8 cellular contexts compared by ENCODE assay signal in the genomic region with DNA sequence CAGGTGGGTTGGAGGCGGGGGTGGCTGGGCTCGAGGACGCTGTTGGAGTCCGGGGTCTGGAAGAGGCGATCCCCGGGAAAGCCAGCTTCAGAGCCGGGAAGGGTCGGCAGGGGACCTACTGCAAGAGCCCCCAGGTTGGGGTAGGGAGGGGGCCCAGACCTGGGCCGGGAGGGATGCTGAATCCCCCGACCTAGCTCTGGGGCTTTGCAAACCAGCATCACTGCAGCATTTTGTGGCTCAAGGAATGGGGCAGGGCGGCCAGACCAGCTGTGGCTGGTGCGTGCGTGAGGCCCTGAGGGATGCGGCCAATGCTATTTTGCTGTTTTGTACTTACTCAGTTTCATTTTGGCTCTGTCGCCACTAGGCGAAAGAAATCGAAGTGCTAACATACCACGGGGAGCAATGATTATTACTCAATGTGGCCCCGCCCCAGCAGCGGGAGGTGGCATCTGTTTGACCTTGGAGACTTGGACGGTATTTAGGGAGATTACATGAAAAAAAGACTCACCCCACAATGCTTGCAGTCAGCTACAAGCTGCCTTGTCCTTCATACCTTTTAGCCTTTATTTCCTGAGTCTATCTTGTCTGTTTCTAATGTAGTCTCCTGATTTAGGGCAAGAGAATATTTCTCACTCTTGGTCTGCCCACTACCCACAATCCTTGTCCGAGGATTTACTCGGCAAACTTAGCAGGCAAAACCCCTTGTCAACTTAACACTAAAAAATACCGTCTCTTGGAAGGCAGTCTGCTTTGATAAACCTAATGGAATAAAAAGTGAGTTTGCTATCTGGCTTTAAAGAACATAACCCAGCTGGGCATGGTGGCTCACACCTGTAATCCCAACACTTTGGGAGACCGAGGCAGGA. TPM values are rescaled to one million over a fixed set of nuclear protein-coding genes. Genes with fewer than 3 reads are reported as not detected.
A peak's percentile ranks its signal among the peaks of the same experiment; 100 is the strongest.
DNase-seq lines count a peak whose midpoint lies in the region; ATAC-seq, FAIRE-seq and TF ChIP-seq lines count a peak whose summit lies in the region.

No MANE protein-coding gene starts in this region.

- peaks cover 36% of the 10 kb centered on the region for H3F3A ChIP-seq in DOHH2 (ENCODE audit: control insufficient read depth, insufficient read depth)
- H3F3A ChIP-seq in neural progenitor cell (ENCODE audit: low read depth) = peaks cover 63% of the 10 kb centered on the region

- H3K27me3 ChIP-seq in DOHH2 (ENCODE audit: control insufficient read depth, low read length) = no peaks in the 10 kb centered on the region
- H3K27me3 ChIP-seq in HUES6 (ENCODE audit: control insufficient read depth, insufficient read depth, low read length) = no peaks in the 10 kb centered on the region
- H3K27me3 ChIP-seq in neural progenitor cell = no peaks in the 10 kb centered on the region
- no peaks in the 10 kb centered on the region for H3K27me3 ChIP-seq in tibial artery

- ATAC-seq in GM21526 (IDR thresholded peaks at IDR 0.05; ENCODE audit: low FRiP score, unreplicated experiment) = peak; percentile 41

- H3K27ac ChIP-seq in DOHH2 (ENCODE audit: low read depth, low read length) (peak overlapping the region; percentile 12; the same call in 1 of the 2 replicates), HUES6 (ENCODE audit: low read depth, low read length) (peak overlapping the region; percentile 74), neural progenitor cell (peak overlapping the region; percentile 90), tibial artery (peak overlapping the region; percentile 94 to 97)

- peak overlapping the region; percentile 77 for H3K4me3 ChIP-seq in DOHH2 (ENCODE audit: low read length)
- H3K4me3 ChIP-seq in HUES6 (ENCODE audit: low read depth, low read length) = peak overlapping the region; percentile 79
- H3K4me3 ChIP-seq in neural progenitor cell = peak overlapping the region; percentile 56
- peak overlapping the region; percentile 87 to 95 for H3K4me3 ChIP-seq in tibial artery

- peak overlapping the region; percentile 44 for H2AFZ ChIP-seq in neural progenitor cell (replicated peaks)

- peak overlapping the region; percentile 77 for H3K9ac ChIP-seq in HUES6 (ENCODE audit: low read length)
- peak overlapping the region; percentile 51 for H3K9ac ChIP-seq in neural progenitor cell

- H3K4me1 Mint-ChIP-seq in activated T-helper 2 cell treated with anti-CD3 and anti-CD28 coated beads, Interferon-gamma antibody, Interleukin-2, Interleukin-4, amounts not matched to agents 10 μg/mL and 5 μg/mL and 100 μg/mL, durations not matched to agents 14 hours and 24 hours and 36 hours (ENCODE audit: low read depth) = peaks cover 34% of the 10 kb centered on the region
- peaks cover 20% of the 10 kb centered on the region for H3K4me1 Mint-ChIP-seq in neural progenitor cell

- H3K36me3 ChIP-seq in DOHH2 (ENCODE audit: control insufficient read depth, low read length) = no peaks in the 10 kb centered on the region
- H3K36me3 ChIP-seq in HUES6 (ENCODE audit: control insufficient read depth, insufficient read depth, low read length) = peaks cover 8% of the 10 kb centered on the region
- H3K36me3 ChIP-seq in neural progenitor cell = no peaks in the 10 kb centered on the region
- H3K36me3 ChIP-seq in tibial artery = no peaks in the 10 kb centered on the region

- no peak for TF ChIP-seq CTCF in DOHH2 (IDR thresholded peaks at IDR 0.05; ENCODE audit: low read depth, low read length, poor library complexity, severe bottlenecking)
- peak; percentile 26 for TF ChIP-seq CTCF in neural progenitor cell (IDR thresholded peaks at IDR 0.05)
- peak; percentile 34 to 46 for TF ChIP-seq CTCF in tibial artery (IDR thresholded peaks at IDR 0.05)

- H3K9me3 Mint-ChIP-seq in activated T-helper 2 cell treated with anti-CD3 and anti-CD28 coated beads, Interferon-gamma antibody, Interleukin-2, Interleukin-4, amounts not matched to agents 10 μg/mL and 5 μg/mL and 100 μg/mL, durations not matched to agents 14 hours and 24 hours and 36 hours = no peaks in the 10 kb centered on the region
- no peaks in the 10 kb centered on the region for H3K9me3 Mint-ChIP-seq in neural progenitor cell

- H3K27ac Mint-ChIP-seq in activated T-helper 2 cell treated with anti-CD3 and anti-CD28 coated beads, Interferon-gamma antibody, Interleukin-2, Interleukin-4, amounts not matched to agents 10 μg/mL and 5 μg/mL and 100 μg/mL, durations not matched to agents 14 hours and 24 hours and 36 hours = peak overlapping the region; percentile 99
- H3K27ac Mint-ChIP-seq in neural progenitor cell = peak overlapping the region; percentile 51

- H3K4me1 ChIP-seq in DOHH2 (ENCODE audit: control insufficient read depth, low read length) (peaks cover 33% of the 10 kb centered on the region), HUES6 (ENCODE audit: control insufficient read depth, insufficient read depth, low read length) (peaks cover 14% of the 10 kb centered on the region), neural progenitor cell (peaks cover 15% of the 10 kb centered on the region), tibial artery (peaks cover 0 to 50% (median 30%) of the 10 kb centered on the region in 4 donors)

- H3K4me2 ChIP-seq in DOHH2 (ENCODE audit: low read length) = peak overlapping the region; percentile 90
- H3K4me2 ChIP-seq in neural progenitor cell = peak overlapping the region; percentile 77

- H3K79me2 ChIP-seq in DOHH2 (ENCODE audit: control insufficient read depth, low read length) = no peaks in the 10 kb centered on the region
- H3K79me2 ChIP-seq in neural progenitor cell (ENCODE audit: low read depth) = peaks cover 14% of the 10 kb centered on the region

- H4K20me1 ChIP-seq in DOHH2 (ENCODE audit: control insufficient read depth, insufficient read depth, low read depth, low read length) = no peaks in the 10 kb centered on the region
- peaks cover 16% of the 10 kb centered on the region for H4K20me1 ChIP-seq in neural progenitor cell (ENCODE audit: low read depth)

- H3K27me3 Mint-ChIP-seq in activated T-helper 2 cell treated with anti-CD3 and anti-CD28 coated beads, Interferon-gamma antibody, Interleukin-2, Interleukin-4, amounts not matched to agents 10 μg/mL and 5 μg/mL and 100 μg/mL, durations not matched to agents 14 hours and 24 hours and 36 hours (ENCODE audit: low read depth) = no peaks in the 10 kb centered on the region
- peaks cover 11% of the 10 kb centered on the region for H3K27me3 Mint-ChIP-seq in neural progenitor cell (ENCODE audit: insufficient read depth, low read depth)

- H3K4me3 Mint-ChIP-seq in activated T-helper 2 cell treated with anti-CD3 and anti-CD28 coated beads, Interferon-gamma antibody, Interleukin-2, Interleukin-4, amounts not matched to agents 10 μg/mL and 5 μg/mL and 100 μg/mL, durations not matched to agents 14 hours and 24 hours and 36 hours (ENCODE audit: low read depth) = peak overlapping the region; percentile 86
- H3K4me3 Mint-ChIP-seq in neural progenitor cell = peak overlapping the region; percentile 90

- H3K36me3 Mint-ChIP-seq in activated T-helper 2 cell treated with anti-CD3 and anti-CD28 coated beads, Interferon-gamma antibody, Interleukin-2, Interleukin-4, amounts not matched to agents 10 μg/mL and 5 μg/mL and 100 μg/mL, durations not matched to agents 14 hours and 24 hours and 36 hours (ENCODE audit: low read depth) = peaks cover 16% of the 10 kb centered on the region
- H3K36me3 Mint-ChIP-seq in neural progenitor cell = peaks cover 7% of the 10 kb centered on the region

- FAIRE-seq in RCC 7860 (lab: Jason Lieb, UNC) = peak; percentile 16

- no peaks in the 10 kb centered on the region for H3K9me2 ChIP-seq in DOHH2 (replicated peaks; ENCODE audit: control insufficient read depth, low read length)

- H3K9me3 ChIP-seq in DOHH2 (ENCODE audit: control insufficient read depth, insufficient read depth, low read length) (no peaks in the 10 kb centered on the region), HUES6 (ENCODE audit: control insufficient read depth, insufficient read depth, low read depth, low read length) (no peaks in the 10 kb centered on the region), neural progenitor cell (ENCODE audit: low read depth) (no peaks in the 10 kb centered on the region), tibial artery (no peaks in the 10 kb centered on the region)

- intact Hi-C loops in activated T-helper 2 cell treated with anti-CD3 and anti-CD28 coated beads, Interferon-gamma antibody, Interleukin-2, Interleukin-4, amounts not matched to agents 10 μg/mL and 5 μg/mL and 100 μg/mL, durations not matched to agents 14 hours and 24 hours and 36 hours (cut with micrococcal nuclease) = loop anchor here (1.0 to 10.0 kb wide), 5 partner anchors 27 to 274 kb away; a partner anchor contains a TSS
- intact Hi-C loops in tibial artery (cut with DNase I; ENCODE audit: low total_unique reads) = loop anchor here (1.0 kb wide), 1 partner anchor 24 kb away; no protein-coding TSS in a partner anchor

- DNase-seq in RCC 7860 (ENCODE audit: low spot score) (peak; percentile 68), fibroblast of the conjunctiva (ENCODE audit: low read depth) (peak; percentile 87), neural progenitor cell (ENCODE audit: low spot score) (peak; percentile 78), tibial artery (peak; percentile 91 to 92)
- peak; percentile 68 for DNase-seq in activated T-helper 2 cell treated with anti-CD3 and anti-CD28 coated beads, Interferon-gamma antibody, Interleukin-2, Interleukin-4, amounts not matched to agents 10 μg/mL and 5 μg/mL and 100 μg/mL, durations not matched to agents 14 hours and 24 hours and 36 hours (ENCODE audit: low spot score)

RNA-seq across cellular contexts. Expression of a gene that starts 16.2 kb away (rescaled TPM):
- 116 and 131 TPM in 2 replicates for total RNA-seq in activated T-helper 2 cell treated with anti-CD3 and anti-CD28 coated beads, Interferon-gamma antibody, Interleukin-2, Interleukin-4, amounts not matched to agents 10 μg/mL and 5 μg/mL and 100 μg/mL, durations not matched to agents 14 hours and 24 hours and 36 hours
- 9.7 and 20.8 TPM in 2 replicates for total RNA-seq in neural progenitor cell (ENCODE audit: low replicate concordance)

RNA-seq across cellular contexts. Expression of a gene that starts 40.1 kb away (rescaled TPM):
- total RNA-seq in activated T-helper 2 cell treated with anti-CD3 and anti-CD28 coated beads, Interferon-gamma antibody, Interleukin-2, Interleukin-4, amounts not matched to agents 10 μg/mL and 5 μg/mL and 100 μg/mL, durations not matched to agents 14 hours and 24 hours and 36 hours = 184 and 189 TPM in 2 replicates
- total RNA-seq in neural progenitor cell (ENCODE audit: low replicate concordance) = 179 and 190 TPM in 2 replicates

Comparison
In these comparisons a context has a peak if more than half of its experiments do, and no peak if none do; other contexts are left out.
1. Peak in every context shown above with its lines: DNase-seq, ATAC-seq, H3K4me3 ChIP-seq and H3K27ac ChIP-seq.
2. H3K27ac ChIP-seq: peak in every context shown above with its lines; median percentile 96 in tibial artery; 90 in neural progenitor cell; 74 in HUES6; 12 in DOHH2.